1 cellular context compared by ENCODE assay signal in genomic region chr19:10112895-10113591, GRCh38.
TF ChIP-seq lines count a peak whose summit lies in the region.

No MANE protein-coding gene starts in this region.

TF ChIP-seq in HepG2, 621 proteins besides CTCF, POLR2A, EP300 and RAD21 (continued from another document):
- peak; percentile 52 for TF ChIP-seq SALL1 (CRISPR knock-in tag; IDR thresholded peaks at IDR 0.05)
- no peak for TF ChIP-seq PLRG1 (conservative IDR thresholded peaks at IDR 0.05)
- TF ChIP-seq PAF1 (CRISPR knock-in tag; IDR thresholded peaks at IDR 0.05), result peak; percentile 27; the same call in 1 of the 2 replicates
- TF ChIP-seq HOXA7 (CRISPR knock-in tag; IDR thresholded peaks at IDR 0.05), result no peak
- no peak for TF ChIP-seq ZNF337 (CRISPR knock-in tag; IDR thresholded peaks at IDR 0.05; ENCODE audit: borderline replicate concordance, low read depth)
- TF ChIP-seq IKZF4 (CRISPR knock-in tag; IDR thresholded peaks at IDR 0.05; ENCODE audit: borderline replicate concordance, low read depth, not compliant biosample characterization), result no peak
- 0 out of 2 replicates have a peak, but pooled peaks have one; percentile 55 for TF ChIP-seq MAZ (IDR thresholded peaks at IDR 0.05; ENCODE audit: borderline replicate concordance, low read depth, low read length)
- TF ChIP-seq MAZ (CRISPR knock-in tag; IDR thresholded peaks at IDR 0.05; ENCODE audit: low read depth), result peak; percentile 34; the same call in 1 of the 2 replicates
- TF ChIP-seq ZNF639 (CRISPR knock-in tag; conservative IDR thresholded peaks at IDR 0.05), result no peak
- 0 out of 2 replicates have a peak, but pooled peaks have one; percentile 6 for TF ChIP-seq ZSCAN21 (CRISPR knock-in tag; IDR thresholded peaks at IDR 0.05; ENCODE audit: borderline replicate concordance)
- TF ChIP-seq, protein P1, sequence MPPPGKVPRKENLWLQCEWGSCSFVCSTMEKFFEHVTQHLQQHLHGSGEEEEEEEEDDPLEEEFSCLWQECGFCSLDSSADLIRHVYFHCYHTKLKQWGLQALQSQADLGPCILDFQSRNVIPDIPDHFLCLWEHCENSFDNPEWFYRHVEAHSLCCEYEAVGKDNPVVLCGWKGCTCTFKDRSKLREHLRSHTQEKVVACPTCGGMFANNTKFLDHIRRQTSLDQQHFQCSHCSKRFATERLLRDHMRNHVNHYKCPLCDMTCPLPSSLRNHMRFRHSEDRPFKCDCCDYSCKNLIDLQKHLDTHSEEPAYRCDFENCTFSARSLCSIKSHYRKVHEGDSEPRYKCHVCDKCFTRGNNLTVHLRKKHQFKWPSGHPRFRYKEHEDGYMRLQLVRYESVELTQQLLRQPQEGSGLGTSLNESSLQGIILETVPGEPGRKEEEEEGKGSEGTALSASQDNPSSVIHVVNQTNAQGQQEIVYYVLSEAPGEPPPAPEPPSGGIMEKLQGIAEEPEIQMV (CRISPR knock-in tag; IDR thresholded peaks at IDR 0.05; ENCODE audit: low read depth), result 0 out of 2 replicates have a peak, but pooled peaks have one; percentile 13
- TF ChIP-seq ASH2L (IDR thresholded peaks at IDR 0.05; ENCODE audit: insufficient read length, low read depth, low read length), result peak; percentile 19
- TF ChIP-seq, protein P2, sequence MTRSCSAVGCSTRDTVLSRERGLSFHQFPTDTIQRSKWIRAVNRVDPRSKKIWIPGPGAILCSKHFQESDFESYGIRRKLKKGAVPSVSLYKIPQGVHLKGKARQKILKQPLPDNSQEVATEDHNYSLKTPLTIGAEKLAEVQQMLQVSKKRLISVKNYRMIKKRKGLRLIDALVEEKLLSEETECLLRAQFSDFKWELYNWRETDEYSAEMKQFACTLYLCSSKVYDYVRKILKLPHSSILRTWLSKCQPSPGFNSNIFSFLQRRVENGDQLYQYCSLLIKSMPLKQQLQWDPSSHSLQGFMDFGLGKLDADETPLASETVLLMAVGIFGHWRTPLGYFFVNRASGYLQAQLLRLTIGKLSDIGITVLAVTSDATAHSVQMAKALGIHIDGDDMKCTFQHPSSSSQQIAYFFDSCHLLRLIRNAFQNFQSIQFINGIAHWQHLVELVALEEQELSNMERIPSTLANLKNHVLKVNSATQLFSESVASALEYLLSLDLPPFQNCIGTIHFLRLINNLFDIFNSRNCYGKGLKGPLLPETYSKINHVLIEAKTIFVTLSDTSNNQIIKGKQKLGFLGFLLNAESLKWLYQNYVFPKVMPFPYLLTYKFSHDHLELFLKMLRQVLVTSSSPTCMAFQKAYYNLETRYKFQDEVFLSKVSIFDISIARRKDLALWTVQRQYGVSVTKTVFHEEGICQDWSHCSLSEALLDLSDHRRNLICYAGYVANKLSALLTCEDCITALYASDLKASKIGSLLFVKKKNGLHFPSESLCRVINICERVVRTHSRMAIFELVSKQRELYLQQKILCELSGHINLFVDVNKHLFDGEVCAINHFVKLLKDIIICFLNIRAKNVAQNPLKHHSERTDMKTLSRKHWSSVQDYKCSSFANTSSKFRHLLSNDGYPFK (CRISPR knock-in tag; IDR thresholded peaks at IDR 0.05; ENCODE audit: borderline replicate concordance), result 0 out of 2 replicates have a peak, but pooled peaks have one; percentile 28
- peak; percentile 57 for TF ChIP-seq HNRNPL (IDR thresholded peaks at IDR 0.05; ENCODE audit: low read depth, low read length)
- no peak for TF ChIP-seq ZBTB20 (CRISPR knock-in tag; IDR thresholded peaks at IDR 0.05; ENCODE audit: borderline replicate concordance, low read depth)
- TF ChIP-seq, protein P3, sequence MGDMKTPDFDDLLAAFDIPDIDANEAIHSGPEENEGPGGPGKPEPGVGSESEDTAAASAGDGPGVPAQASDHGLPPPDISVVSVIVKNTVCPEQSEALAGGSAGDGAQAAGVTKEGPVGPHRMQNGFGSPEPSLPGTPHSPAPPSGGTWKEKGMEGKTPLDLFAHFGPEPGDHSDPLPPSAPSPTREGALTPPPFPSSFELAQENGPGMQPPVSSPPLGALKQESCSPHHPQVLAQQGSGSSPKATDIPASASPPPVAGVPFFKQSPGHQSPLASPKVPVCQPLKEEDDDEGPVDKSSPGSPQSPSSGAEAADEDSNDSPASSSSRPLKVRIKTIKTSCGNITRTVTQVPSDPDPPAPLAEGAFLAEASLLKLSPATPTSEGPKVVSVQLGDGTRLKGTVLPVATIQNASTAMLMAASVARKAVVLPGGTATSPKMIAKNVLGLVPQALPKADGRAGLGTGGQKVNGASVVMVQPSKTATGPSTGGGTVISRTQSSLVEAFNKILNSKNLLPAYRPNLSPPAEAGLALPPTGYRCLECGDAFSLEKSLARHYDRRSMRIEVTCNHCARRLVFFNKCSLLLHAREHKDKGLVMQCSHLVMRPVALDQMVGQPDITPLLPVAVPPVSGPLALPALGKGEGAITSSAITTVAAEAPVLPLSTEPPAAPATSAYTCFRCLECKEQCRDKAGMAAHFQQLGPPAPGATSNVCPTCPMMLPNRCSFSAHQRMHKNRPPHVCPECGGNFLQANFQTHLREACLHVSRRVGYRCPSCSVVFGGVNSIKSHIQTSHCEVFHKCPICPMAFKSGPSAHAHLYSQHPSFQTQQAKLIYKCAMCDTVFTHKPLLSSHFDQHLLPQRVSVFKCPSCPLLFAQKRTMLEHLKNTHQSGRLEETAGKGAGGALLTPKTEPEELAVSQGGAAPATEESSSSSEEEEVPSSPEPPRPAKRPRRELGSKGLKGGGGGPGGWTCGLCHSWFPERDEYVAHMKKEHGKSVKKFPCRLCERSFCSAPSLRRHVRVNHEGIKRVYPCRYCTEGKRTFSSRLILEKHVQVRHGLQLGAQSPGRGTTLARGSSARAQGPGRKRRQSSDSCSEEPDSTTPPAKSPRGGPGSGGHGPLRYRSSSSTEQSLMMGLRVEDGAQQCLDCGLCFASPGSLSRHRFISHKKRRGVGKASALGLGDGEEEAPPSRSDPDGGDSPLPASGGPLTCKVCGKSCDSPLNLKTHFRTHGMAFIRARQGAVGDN (CRISPR knock-in tag; IDR thresholded peaks at IDR 0.05), result peak; percentile 45
- TF ChIP-seq REPIN1 (CRISPR knock-in tag; IDR thresholded peaks at IDR 0.05; ENCODE audit: borderline replicate concordance, low read depth), result no peak
